ENCODE assay signal across 13 cellular contexts in the genomic region with DNA sequence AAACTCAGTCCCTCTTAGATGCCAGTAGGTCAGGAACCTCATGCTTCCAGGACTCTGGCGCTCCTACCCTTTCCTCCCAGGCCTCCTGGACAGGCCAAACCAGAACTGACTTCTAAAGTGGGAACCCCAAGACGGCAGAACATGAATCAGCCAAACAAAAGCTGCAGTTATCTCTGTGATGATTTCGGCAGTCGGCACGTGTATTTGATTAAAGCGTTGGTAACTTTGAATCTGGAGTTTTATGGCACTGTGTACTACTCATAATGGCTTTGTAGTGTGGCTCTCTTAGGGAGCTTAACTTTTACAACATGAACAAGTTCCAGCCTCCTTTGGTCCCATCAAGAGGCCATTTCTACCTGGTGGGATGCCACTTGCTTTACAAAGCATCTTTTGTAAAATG. TPM values are rescaled to one million over a fixed set of nuclear protein-coding genes. Genes with fewer than 3 reads are reported as not detected.
DNase-seq lines count a peak whose midpoint lies in the region; ATAC-seq and TF ChIP-seq lines count a peak whose summit lies in the region.
"Had no signal": no experiment of that assay in that cellular context is flagged by ENCODE, and none has a peak within 500 bp of the region (broad histone marks: within the 10 kb centered on the region; RNA-seq: fewer than 3 reads in every experiment).

No MANE protein-coding gene starts in this region.

- peaks cover 14% of the 10 kb centered on the region for H3K36me3 Mint-ChIP-seq in neural progenitor cell

- ATAC-seq in left ventricle myocardium superior, result no peak
- ATAC-seq: naive thymus-derived CD4-positive, alpha-beta T cell had no signal

- H3K27me3 Mint-ChIP-seq in neural progenitor cell (ENCODE audit: insufficient read depth, low read depth), result peaks cover 5% of the 10 kb centered on the region

- no peak overlapping the region for H3K4me3 Mint-ChIP-seq in neural progenitor cell
- H3K4me3 Mint-ChIP-seq: naive thymus-derived CD4-positive, alpha-beta T cell had no signal

- H3K4me1 ChIP-seq in cardiac muscle cell (ENCODE audit: low read depth), result peaks cover 88% of the 10 kb centered on the region
- peaks cover 29 to 47% of the 10 kb centered on the region in 2 donors for H3K4me1 ChIP-seq in esophagus (ENCODE audit: control insufficient read depth in 2 of 2, insufficient read depth in 2 of 2, low read length in 1 of 2)
- H3K4me1 ChIP-seq in neural progenitor cell, result peaks cover 54% of the 10 kb centered on the region
- no peaks in the 10 kb centered on the region for H3K4me1 ChIP-seq in urinary bladder (ENCODE audit: insufficient read depth)

- DNase-seq in cardiac muscle cell (ENCODE audit: low read depth in 1 of 2, low spot score in 1 of 2) (no peak), left ventricle myocardium superior (no peak), neural progenitor cell (ENCODE audit: low spot score) (no peak), epidermal melanocyte (ENCODE audit: insufficient read length, low spot score) (no peak), NCI-H1930 (lab: John Stamatoyannopoulos, UW) (no peak), MG63 (no peak)
- DNase-seq: ACHN; anterior cingulate cortex; naive thymus-derived CD4-positive, alpha-beta T cell; T-helper 1 cell had no signal

- H3K4me3 ChIP-seq in cardiac muscle cell (no peak overlapping the region), esophagus (ENCODE audit: low read depth in 1 of 2, low read length in 2 of 2) (no peak overlapping the region), neural progenitor cell (no peak overlapping the region), urinary bladder (ENCODE audit: low read depth, low read length) (no peak overlapping the region), MG63 (no peak overlapping the region)

- H2AFZ ChIP-seq in neural progenitor cell (replicated peaks), result no peak overlapping the region

- H3K4me1 Mint-ChIP-seq in neural progenitor cell, result peaks cover 71% of the 10 kb centered on the region

- peaks cover 98% of the 10 kb centered on the region for H4K20me1 ChIP-seq in neural progenitor cell (ENCODE audit: low read depth)

- H3K27ac ChIP-seq in cardiac muscle cell (peak overlapping the region; percentile 98), esophagus (ENCODE audit: low read depth in 2 of 2, low read length in 1 of 2) (peak overlapping the region; percentile 65 to 98), neural progenitor cell (no peak overlapping the region), urinary bladder (ENCODE audit: low read depth) (peak overlapping the region; percentile 27)

- H3K4me2 ChIP-seq in neural progenitor cell, result no peak overlapping the region

- H3K9ac ChIP-seq in neural progenitor cell, result no peak overlapping the region

- peaks cover 22% of the 10 kb centered on the region for H3F3A ChIP-seq in neural progenitor cell (ENCODE audit: low read depth)

- WGBS in esophagus, 2 donors, result 48 to 56% methylated on average over 6 of the region's 6 CpGs
- WGBS in urinary bladder, result 48% methylated on average over 6 of the region's 6 CpGs

- no peaks in the 10 kb centered on the region for H3K9me3 Mint-ChIP-seq in neural progenitor cell
- H3K9me3 Mint-ChIP-seq: naive thymus-derived CD4-positive, alpha-beta T cell had no signal

- peaks cover 98% of the 10 kb centered on the region for H3K79me2 ChIP-seq in neural progenitor cell (ENCODE audit: low read depth)

- intact Hi-C loops in left ventricle myocardium superior (cut with micrococcal nuclease), result no loop called here

- H3K36me3 ChIP-seq in cardiac muscle cell (peaks cover 4% of the 10 kb centered on the region), esophagus (ENCODE audit: control insufficient read depth in 2 of 2, insufficient read depth in 2 of 2, low read length in 1 of 2) (peaks cover 0 to 2% of the 10 kb centered on the region in 2 donors), neural progenitor cell (no peaks in the 10 kb centered on the region), urinary bladder (ENCODE audit: insufficient read depth) (no peaks in the 10 kb centered on the region), MG63 (peaks cover 89% of the 10 kb centered on the region)

- H3K27me3 ChIP-seq in cardiac muscle cell, result no peaks in the 10 kb centered on the region
- H3K27me3 ChIP-seq in esophagus (ENCODE audit: control insufficient read depth in 1 of 2, insufficient read depth in 2 of 2, low read length in 2 of 2), result no peaks in the 10 kb centered on the region
- no peaks in the 10 kb centered on the region for H3K27me3 ChIP-seq in neural progenitor cell
- H3K27me3 ChIP-seq in MG63, result no peaks in the 10 kb centered on the region

- no peak for TF ChIP-seq CTCF in cardiac muscle cell (IDR thresholded peaks at IDR 0.05; ENCODE audit: low read depth, low read length)
- no peak for TF ChIP-seq CTCF in neural progenitor cell (IDR thresholded peaks at IDR 0.05)

- H3K9me3 ChIP-seq in cardiac muscle cell (ENCODE audit: low read depth) (no peaks in the 10 kb centered on the region), esophagus (ENCODE audit: control insufficient read depth in 2 of 2, insufficient read depth in 1 of 2, low read depth in 1 of 2, low read length in 1 of 2) (no peaks in the 10 kb centered on the region), neural progenitor cell (ENCODE audit: low read depth) (no peaks in the 10 kb centered on the region), MG63 (no peaks in the 10 kb centered on the region)

- peak overlapping the region; percentile 78 for H3K27ac Mint-ChIP-seq in neural progenitor cell

RNA-seq across cellular contexts. Expression of gene ACTN4, which starts 13.7 kb away (rescaled TPM):
- total RNA-seq in cardiac muscle cell (391 and 465 TPM in 2 replicates), left ventricle myocardium superior (131 TPM), neural progenitor cell (ENCODE audit: low replicate concordance) (127 and 233 TPM in 2 replicates), urinary bladder (140 TPM)
- polyA plus RNA-seq in cardiac muscle cell (70.2 and 77.4 TPM in 2 replicates), esophagus (100 to 1,000 TPM; 261 to 376 TPM), urinary bladder (304 TPM)
- 476 and 621 TPM in 2 replicates for total RNA-seq in MG63 (2014; rRNA removed; shearing (Covaris generic); ENCODE audit: low replicate concordance)

RNA-seq across cellular contexts. Expression of gene EIF3K, which starts 42.2 kb away (rescaled TPM):
- total RNA-seq in cardiac muscle cell, result 504 and 711 TPM in 2 replicates
- 258 and 455 TPM in 2 replicates for polyA plus RNA-seq in cardiac muscle cell
- 674 TPM for total RNA-seq in left ventricle myocardium superior
- 100 to 1,000 TPM; 248 to 396 TPM for polyA plus RNA-seq in esophagus
- 261 and 432 TPM in 2 replicates for total RNA-seq in neural progenitor cell (ENCODE audit: low replicate concordance)
- 92.4 TPM for total RNA-seq in urinary bladder
- 373 TPM for polyA plus RNA-seq in urinary bladder
- 252 and 669 TPM in 2 replicates for total RNA-seq in MG63 (2014; rRNA removed; shearing (Covaris generic); ENCODE audit: low replicate concordance)

RNA-seq across cellular contexts. Expression of gene MAP4K1, which starts 43.4 kb away (rescaled TPM):
- total RNA-seq in cardiac muscle cell, result 2.4 and 3.9 TPM in 2 replicates
- 4.6 and 7.7 TPM in 2 replicates for polyA plus RNA-seq in cardiac muscle cell
- total RNA-seq in left ventricle myocardium superior, result 1.8 TPM
- polyA plus RNA-seq in esophagus, result 1 to 10 TPM; 3.3 to 7.3 TPM
- 1.9 and 3.6 TPM in 2 replicates for total RNA-seq in neural progenitor cell (ENCODE audit: low replicate concordance)
- total RNA-seq in urinary bladder, result 2.2 TPM
- 1.9 TPM for polyA plus RNA-seq in urinary bladder
- total RNA-seq in MG63 (2014; rRNA removed; shearing (Covaris generic); ENCODE audit: low replicate concordance), result 0.30 TPM in 1 of 2 replicates, not detected in the other
- total RNA-seq: G401 had no signal
